Comparison of ENCODE assay signal across 24 cellular contexts in genomic region chr6:126217497-126217896, GRCh38.
"Had no signal": no experiment of that assay in that cellular context is flagged by ENCODE, and none has a peak within 500 bp of the region (broad histone marks: within the 10 kb centered on the region; RNA-seq: fewer than 3 reads in every experiment).

No MANE protein-coding gene starts in this region.

- H3K4me2 ChIP-seq: KMS-11 had no signal

- H3K27ac ChIP-seq: HL-60, KMS-11, RWPE1, SJCRH30 had no signal

- FAIRE-seq: HTR-8/SVneo, K562 had no signal

- DNase-seq: Kasumi-1; MM.1S; NCI-H1092 treated with DMSO at 0.1 percent for 48 hours; NCI-H1436; NCI-H187; NCI-H2029; NCI-H2171 treated with DMSO at 0.1 percent for 48 hours; NCI-H345; NCI-H446 treated with DMSO at 0.1 percent for 48 hours; NCI-H510A treated with DMSO at 0.1 percent for 48 hours; NCI-H526; NCI-H748 treated with DMSO at 0.1 percent for 48 hours; NK-92 treated with Interleukin-12 subunit alpha and Interleukin-12 subunit beta, amount 100 ng/mL, for 24 hours; PC-3; SHP77; SJCRH30; SW 1271; T-cell had no signal

- H3K4me3 ChIP-seq: K562, SJCRH30 had no signal

- H3K36me3 ChIP-seq: SJCRH30 had no signal

- H3K9ac ChIP-seq: KMS-11 had no signal

- H3K4me1 ChIP-seq: SJCRH30 had no signal

- H3K27me3 ChIP-seq: SJCRH30 had no signal

- ATAC-seq: K562, Panc1, PC-3, T-cell had no signal

- H3K9me3 ChIP-seq: SJCRH30 had no signal
